In the genomic region with DNA sequence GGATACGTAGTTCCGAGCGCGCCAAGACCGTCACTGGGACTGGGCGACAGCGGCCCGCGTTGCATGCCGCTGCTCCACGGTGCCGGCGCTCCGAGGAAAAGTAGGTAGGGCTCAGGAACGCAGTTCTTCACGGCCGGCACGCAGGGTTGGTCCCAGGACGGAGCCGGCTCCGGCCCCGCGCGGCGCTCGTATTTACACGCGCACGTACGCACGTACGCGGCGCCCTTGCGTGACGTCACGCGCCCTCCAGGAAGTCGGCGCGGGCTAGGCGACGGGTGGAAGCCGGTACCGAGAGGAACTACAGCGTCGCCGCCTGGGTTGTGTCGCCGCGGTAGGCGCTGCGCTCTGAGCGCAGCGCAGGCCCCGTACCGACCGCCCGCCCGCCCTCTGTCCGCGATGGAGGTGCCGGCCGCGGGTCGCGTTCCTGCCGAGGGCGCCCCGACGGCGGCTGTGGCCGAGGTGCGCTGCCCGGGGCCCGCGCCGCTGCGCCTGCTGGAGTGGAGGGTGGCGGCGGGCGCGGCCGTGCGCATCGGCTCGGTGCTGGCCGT, we compare ENCODE assay signal across 8 cellular contexts. TPM values are rescaled to one million over a fixed set of nuclear protein-coding genes. Genes with fewer than 3 reads are reported as not detected.
DNase-seq lines count a peak whose midpoint lies in the region; ATAC-seq lines count a peak whose summit lies in the region.

A gene with protein sequence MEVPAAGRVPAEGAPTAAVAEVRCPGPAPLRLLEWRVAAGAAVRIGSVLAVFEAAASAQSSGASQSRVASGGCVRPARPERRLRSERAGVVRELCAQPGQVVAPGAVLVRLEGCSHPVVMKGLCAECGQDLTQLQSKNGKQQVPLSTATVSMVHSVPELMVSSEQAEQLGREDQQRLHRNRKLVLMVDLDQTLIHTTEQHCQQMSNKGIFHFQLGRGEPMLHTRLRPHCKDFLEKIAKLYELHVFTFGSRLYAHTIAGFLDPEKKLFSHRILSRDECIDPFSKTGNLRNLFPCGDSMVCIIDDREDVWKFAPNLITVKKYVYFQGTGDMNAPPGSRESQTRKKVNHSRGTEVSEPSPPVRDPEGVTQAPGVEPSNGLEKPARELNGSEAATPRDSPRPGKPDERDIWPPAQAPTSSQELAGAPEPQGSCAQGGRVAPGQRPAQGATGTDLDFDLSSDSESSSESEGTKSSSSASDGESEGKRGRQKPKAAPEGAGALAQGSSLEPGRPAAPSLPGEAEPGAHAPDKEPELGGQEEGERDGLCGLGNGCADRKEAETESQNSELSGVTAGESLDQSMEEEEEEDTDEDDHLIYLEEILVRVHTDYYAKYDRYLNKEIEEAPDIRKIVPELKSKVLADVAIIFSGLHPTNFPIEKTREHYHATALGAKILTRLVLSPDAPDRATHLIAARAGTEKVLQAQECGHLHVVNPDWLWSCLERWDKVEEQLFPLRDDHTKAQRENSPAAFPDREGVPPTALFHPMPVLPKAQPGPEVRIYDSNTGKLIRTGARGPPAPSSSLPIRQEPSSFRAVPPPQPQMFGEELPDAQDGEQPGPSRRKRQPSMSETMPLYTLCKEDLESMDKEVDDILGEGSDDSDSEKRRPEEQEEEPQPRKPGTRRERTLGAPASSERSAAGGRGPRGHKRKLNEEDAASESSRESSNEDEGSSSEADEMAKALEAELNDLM (plus strand): TSS at position 252 of the 548 bp plus-strand sequence. CDS start 145 bp downstream, at position 397.

- no peak within 1 kb of the TSS for H4K5ac ChIP-seq in mesendoderm (ENCODE audit: low read length)

- WGBS in mesendoderm (ENCODE audit: extremely low coverage, insufficient coverage, low lambda C conversion rate): no CpG with 5 or more reads among the region's 88 CpGs

- peaks cover 0 to 1% (median 0%) of the 10 kb centered on the region in 5 donors for H3K9me3 Mint-ChIP-seq in CD8-positive, alpha-beta memory T cell
- no peaks in the 10 kb centered on the region for H3K9me3 Mint-ChIP-seq in activated CD8-positive, alpha-beta T cell treated with anti-CD3 and anti-CD28 coated beads, Interleukin-2, amount 10 ng/mL, durations not matched to agents 7 days and 5 days (ENCODE audit: insufficient read depth)

- peak within 1 kb of the TSS; percentile 98 to 100 (median 99) for H3K27ac Mint-ChIP-seq in CD8-positive, alpha-beta memory T cell
- peak within 1 kb of the TSS; percentile 99 for H3K27ac Mint-ChIP-seq in activated CD8-positive, alpha-beta T cell treated with anti-CD3 and anti-CD28 coated beads, Interleukin-2, amount 10 ng/mL, durations not matched to agents 7 days and 5 days

- no peak within 1 kb of the TSS for H3K4ac ChIP-seq in mesendoderm (ENCODE audit: low read depth, low read length)

- DNase-seq in CD8-positive, alpha-beta memory T cell: peak; percentile 82 to 94 (median 90)
- DNase-seq in NK-92 (lab: John Stamatoyannopoulos, UW; ENCODE audit: unreplicated experiment) (peak; percentile 13), mesendoderm (peak; percentile 96)
- peak; percentile 92 for DNase-seq in activated CD8-positive, alpha-beta T cell treated with anti-CD3 and anti-CD28 coated beads, Interleukin-2, amount 10 ng/mL, durations not matched to agents 7 days and 5 days
- peak; percentile 84 for DNase-seq in stimulated activated CD8-positive, alpha-beta memory T cell treated with anti-CD3 and anti-CD28 coated beads, Interleukin-12 subunit alpha, Interleukin-12 subunit beta, amount 100 ng/mL, for 4 hours (ENCODE audit: low read depth)

- peak within 1 kb of the TSS; percentile 96 to 99 (median 98) for H3K4me3 Mint-ChIP-seq in CD8-positive, alpha-beta memory T cell
- peak within 1 kb of the TSS; percentile 89 for H3K4me3 Mint-ChIP-seq in activated CD8-positive, alpha-beta T cell treated with anti-CD3 and anti-CD28 coated beads, Interleukin-2, amount 10 ng/mL, durations not matched to agents 7 days and 5 days

- peaks cover 48 to 60% (median 55%) of the 10 kb centered on the region in 3 donors for H3K4me1 Mint-ChIP-seq in CD8-positive, alpha-beta memory T cell
- H3K4me1 Mint-ChIP-seq in activated CD8-positive, alpha-beta T cell treated with anti-CD3 and anti-CD28 coated beads, Interleukin-2, amount 10 ng/mL, durations not matched to agents 7 days and 5 days (ENCODE audit: low read depth): peaks cover 59% of the 10 kb centered on the region

- no peaks in the 10 kb centered on the region for H3K36me3 ChIP-seq in CD8-positive, alpha-beta memory T cell (ENCODE audit: insufficient read depth, low read length)
- H3K36me3 ChIP-seq in endocrine pancreas (ENCODE audit: control insufficient read depth, insufficient read depth, low read length) (no peaks in the 10 kb centered on the region), mesendoderm (ENCODE audit: control insufficient read depth, insufficient read depth, low read length) (no peaks in the 10 kb centered on the region)

- H2BK15ac ChIP-seq in mesendoderm (replicated peaks; ENCODE audit: low read depth): no peak within 1 kb of the TSS

- no peak within 1 kb of the TSS for H2AK5ac ChIP-seq in mesendoderm (ENCODE audit: low read length)

- H2BK5ac ChIP-seq in mesendoderm (ENCODE audit: low read length): peak within 1 kb of the TSS; percentile 94

- CTCF ChIA-PET in CD8-positive, alpha-beta memory T cell (lab: Charles Lee): interaction anchor here (1.0 kb wide), 1 partner anchor 301 kb away, joined by 3 read pairs; no protein-coding TSS in a partner anchor
- CTCF ChIA-PET in activated CD8-positive, alpha-beta T cell treated with anti-CD3 and anti-CD28 coated beads, Interleukin-2, amount 10 ng/mL, durations not matched to agents 7 days and 5 days (lab: Charles Lee): no interaction called here

- peak within 1 kb of the TSS; percentile 55 for H3K18ac ChIP-seq in mesendoderm (ENCODE audit: low read length)

- H3K27ac ChIP-seq in CD8-positive, alpha-beta memory T cell (ENCODE audit: low read depth, low read length): peak within 1 kb of the TSS; percentile 94
- H3K27ac ChIP-seq in mesendoderm (ENCODE audit: low read depth, low read length): peak within 1 kb of the TSS; percentile 77

- H2BK120ac ChIP-seq in mesendoderm (ENCODE audit: low read depth, low read length): no peak within 1 kb of the TSS

- H3K27me3 ChIP-seq in CD8-positive, alpha-beta memory T cell (ENCODE audit: insufficient read depth, low read length, poor library complexity, severe bottlenecking): no peaks in the 10 kb centered on the region
- no peaks in the 10 kb centered on the region for H3K27me3 ChIP-seq in endocrine pancreas (ENCODE audit: control insufficient read depth, insufficient read depth, low read length)
- no peaks in the 10 kb centered on the region for H3K27me3 ChIP-seq in mesendoderm (ENCODE audit: insufficient read depth, low read length, poor library complexity)

- peaks cover 57% of the 10 kb centered on the region for H3K4me1 ChIP-seq in CD8-positive, alpha-beta memory T cell (ENCODE audit: insufficient read depth, low read length)
- H3K4me1 ChIP-seq in endocrine pancreas (ENCODE audit: control insufficient read depth, insufficient read depth, low read length) (peaks cover 4% of the 10 kb centered on the region), mesendoderm (ENCODE audit: control insufficient read depth, low read depth, low read length) (peaks cover 4% of the 10 kb centered on the region)

- H4K8ac ChIP-seq in mesendoderm (ENCODE audit: low read depth, low read length): no peak within 1 kb of the TSS

- H3K9me3 ChIP-seq in CD8-positive, alpha-beta memory T cell (ENCODE audit: low read length): no peaks in the 10 kb centered on the region
- no peaks in the 10 kb centered on the region for H3K9me3 ChIP-seq in endocrine pancreas (ENCODE audit: control insufficient read depth, low read length)

- POLR2A ChIA-PET in CD8-positive, alpha-beta memory T cell (lab: Charles Lee): interaction anchor here (0.9 to 1.9 kb wide), 6 partner anchors 13 to 611 kb away, joined by 3 to 8 read pairs (median 3); a partner anchor contains a TSS
- POLR2A ChIA-PET in activated CD8-positive, alpha-beta T cell treated with anti-CD3 and anti-CD28 coated beads, Interleukin-2, amount 10 ng/mL, durations not matched to agents 7 days and 5 days (lab: Charles Lee): interaction anchor here (0.7 kb wide), 2 partner anchors 16 to 429 kb away, joined by 3 read pairs; a partner anchor contains a TSS

- H3K79me2 ChIP-seq in mesendoderm (ENCODE audit: control insufficient read depth, insufficient read depth, low read length): peaks cover 47% of the 10 kb centered on the region

- H3K36me3 Mint-ChIP-seq in CD8-positive, alpha-beta memory T cell: peaks cover 4 to 29% (median 5%) of the 10 kb centered on the region in 3 donors
- peaks cover 44% of the 10 kb centered on the region for H3K36me3 Mint-ChIP-seq in activated CD8-positive, alpha-beta T cell treated with anti-CD3 and anti-CD28 coated beads, Interleukin-2, amount 10 ng/mL, durations not matched to agents 7 days and 5 days (ENCODE audit: low read depth)

- H3K9ac ChIP-seq in endocrine pancreas (ENCODE audit: control insufficient read depth, insufficient read depth, low read length) (peak within 1 kb of the TSS; percentile 84), mesendoderm (ENCODE audit: low read length) (peak within 1 kb of the TSS; percentile 91)

- H3K27me3 Mint-ChIP-seq in CD8-positive, alpha-beta memory T cell: peaks cover 0 to 1% of the 10 kb centered on the region in 2 donors
- H3K27me3 Mint-ChIP-seq in activated CD8-positive, alpha-beta T cell treated with anti-CD3 and anti-CD28 coated beads, Interleukin-2, amount 10 ng/mL, durations not matched to agents 7 days and 5 days (ENCODE audit: low read depth): no peaks in the 10 kb centered on the region

- peaks cover 32% of the 10 kb centered on the region for H3K79me1 ChIP-seq in mesendoderm (ENCODE audit: low read length)

- peak; percentile 71 for ATAC-seq in GM19455 (IDR thresholded peaks at IDR 0.05; ENCODE audit: unreplicated experiment)
- ATAC-seq in HG03575 (IDR thresholded peaks at IDR 0.05; ENCODE audit: extremely low read depth, insufficient number of reproducible peaks, low FRiP score, unreplicated experiment): peak; percentile 22
- peak; percentile 59 for ATAC-seq in activated CD8-positive, alpha-beta T cell treated with anti-CD3 and anti-CD28 coated beads, Interleukin-2, amount 10 ng/mL, durations not matched to agents 7 days and 5 days

- H3K23ac ChIP-seq in mesendoderm (ENCODE audit: low read length): peak within 1 kb of the TSS; percentile 26

- H3K56ac ChIP-seq in mesendoderm (ENCODE audit: low read length): peak within 1 kb of the TSS; percentile 98

- peak within 1 kb of the TSS; percentile 89 for H3K4me3 ChIP-seq in CD8-positive, alpha-beta memory T cell (ENCODE audit: low read length)
- H3K4me3 ChIP-seq in endocrine pancreas (ENCODE audit: control insufficient read depth, insufficient read depth, low read length) (peak within 1 kb of the TSS; percentile 69), mesendoderm (ENCODE audit: low read length) (peak within 1 kb of the TSS; percentile 82)

- peak within 1 kb of the TSS; percentile 84 for H3K4me2 ChIP-seq in mesendoderm (ENCODE audit: low read length)

RNA-seq across cellular contexts. Expression of the gene that starts here (rescaled TPM):
- 10 to 100 TPM; 35.3 to 38.0 TPM for total RNA-seq in CD8-positive, alpha-beta memory T cell
- 31.0 TPM for polyA plus RNA-seq in CD8-positive, alpha-beta memory T cell
- 10 to 100 TPM; 35.5 to 36.8 TPM for total RNA-seq in activated CD8-positive, alpha-beta T cell treated with anti-CD3 and anti-CD28 coated beads, Interleukin-2, amount 10 ng/mL, durations not matched to agents 7 days and 5 days
- 19.0 TPM for polyA plus RNA-seq in mesendoderm (2013, experiment 1 of 2)
- polyA plus RNA-seq in mesendoderm (2013, experiment 2 of 2): 19.0 TPM

Comparison
In these comparisons a context has a peak if more than half of its experiments do, and no peak if none do; other contexts are left out.
1. Peak in every context shown above with its lines: DNase-seq, ATAC-seq, H3K4me3 ChIP-seq and H3K27ac ChIP-seq.
2. DNase-seq: peak in every context shown above with its lines; median percentile 96 in mesendoderm; 92 in activated CD8-positive, alpha-beta T cell treated with anti-CD3 and anti-CD28 coated beads, Interleukin-2, amount 10 ng/mL, durations not matched to agents 7 days and 5 days; 90 in CD8-positive, alpha-beta memory T cell; 84 in stimulated activated CD8-positive, alpha-beta memory T cell treated with anti-CD3 and anti-CD28 coated beads, Interleukin-12 subunit alpha, Interleukin-12 subunit beta, amount 100 ng/mL, for 4 hours; 13 in NK-92.